9 cellular contexts compared by ENCODE assay signal in genomic region chr7:140696024-140696678, GRCh38. TPM values are rescaled to one million over a fixed set of nuclear protein-coding genes. Genes with fewer than 3 reads are reported as not detected.
A peak's percentile ranks its signal among the peaks of the same experiment; 100 is the strongest.
DNase-seq lines count a peak whose midpoint lies in the region; ATAC-seq, FAIRE-seq and TF ChIP-seq lines count a peak whose summit lies in the region.
"Had no signal": no experiment of that assay in that cellular context is flagged by ENCODE, and none has a peak within 500 bp of the region (broad histone marks: within the 10 kb centered on the region; RNA-seq: fewer than 3 reads in every experiment).

No MANE protein-coding gene starts in this region.

- no peaks in the 10 kb centered on the region for H3K9me3 ChIP-seq in OCI-LY7 (ENCODE audit: low read length)
- no peaks in the 10 kb centered on the region for H3K9me3 ChIP-seq in neutrophil

- POLR2A ChIA-PET in OCI-LY7 (lab: Charles Lee) = interaction anchor here (0.6 to 1.8 kb wide), 9 partner anchors 10 to 1608 kb away, joined by 3 to 10 read pairs (median 6); partner anchors contain the start of genes ADCK2 and BRAF

- peaks cover 38% of the 10 kb centered on the region for H3K79me2 ChIP-seq in OCI-LY7 (ENCODE audit: insufficient read depth, low read depth, low read length)

- FAIRE-seq in frontal cortex (lab: Jason Lieb, UNC) = no peak
- FAIRE-seq: endometrium had no signal

- no peaks in the 10 kb centered on the region for H3K27me3 ChIP-seq in neutrophil

- CTCF ChIA-PET in OCI-LY7 (lab: Charles Lee; ENCODE audit: unreplicated experiment) = interaction anchor here (0.6 to 1.0 kb wide), 2 partner anchors 10 to 79 kb away, joined by 3 to 5 read pairs; no protein-coding TSS in a partner anchor

- BruUV-seq in OCI-LY7 (replicated peaks; lab: Mats Ljungman, UMichigan) = TSS peak; percentile 77

- peaks cover 5% of the 10 kb centered on the region; the same call in 1 of the 2 replicates for H4K20me1 ChIP-seq in OCI-LY7 (ENCODE audit: insufficient read depth, low read length)

- peak; percentile 92 for ATAC-seq in HG02571 (IDR thresholded peaks at IDR 0.05; ENCODE audit: unreplicated experiment)

- TF ChIP-seq CTCF in OCI-LY7 (conservative IDR thresholded peaks at IDR 0.05; ENCODE audit: low read length) = no peak
- no peak for TF ChIP-seq CTCF in neutrophil (IDR thresholded peaks at IDR 0.05)

- H3K9me2 ChIP-seq in OCI-LY7 (ENCODE audit: insufficient read depth, low read length) = no peaks in the 10 kb centered on the region

- intact Hi-C loops in OCI-LY7 (cut with micrococcal nuclease; ENCODE audit: unreplicated experiment) = loop anchor here (1.0 to 5.0 kb wide), 4 partner anchors 22 to 1041 kb away; partner anchors contain the start of genes BRAF, MRPS33 and SSBP1

- peak overlapping the region; percentile 66 for H3K27ac ChIP-seq in OCI-LY7 (ENCODE audit: low read depth, low read length, poor library complexity, severe bottlenecking)
- H3K27ac ChIP-seq in neutrophil = peak overlapping the region; percentile 70
- H3K27ac ChIP-seq in substantia nigra (ENCODE audit: low read depth, low read length, poor library complexity, severe bottlenecking) = peak overlapping the region; percentile 93

- DNase-seq in DMS 273 (lab: John Stamatoyannopoulos, UW; ENCODE audit: unreplicated experiment) (peak; percentile 99), OCI-LY7 (ENCODE audit: low spot score) (peak; percentile 91), frontal cortex (ENCODE audit: low spot score in 2 of 2) (peak; percentile 88 to 96), substantia nigra (lab: John Stamatoyannopoulos, UW) (peak in 18 of 49 donors; percentile 27 to 98 (median 93)), mesenteric fat pad (ENCODE audit: low spot score) (no peak)
- peak; percentile 98 for DNase-seq in activated effector memory CD4-positive, alpha-beta T cell treated with anti-CD3 and anti-CD28 coated beads, Interleukin-2, amount 50 U/mL, for 16 hours

- H3K4me3 ChIP-seq in OCI-LY7 (ENCODE audit: low read depth, low read length, poor library complexity, severe bottlenecking) = peak overlapping the region; percentile 77
- peak overlapping the region; percentile 73 to 90 for H3K4me3 ChIP-seq in neutrophil (ENCODE audit: low read depth in 1 of 2, low read length in 1 of 2)

- H2AFZ ChIP-seq in OCI-LY7 (ENCODE audit: low read length) = peak overlapping the region; percentile 62

- peaks cover 21% of the 10 kb centered on the region for H3K4me1 ChIP-seq in OCI-LY7 (ENCODE audit: insufficient read depth, low read length, poor library complexity, severe bottlenecking)
- peaks cover 23% of the 10 kb centered on the region in 2 experiments for H3K4me1 ChIP-seq in neutrophil (ENCODE audit: control insufficient read depth in 1 of 2, insufficient read depth in 1 of 2, low read depth in 1 of 2, low read length in 1 of 2)

- peak overlapping the region; percentile 89 for H3K4me2 ChIP-seq in OCI-LY7 (ENCODE audit: low read length)

- H3K36me3 ChIP-seq in OCI-LY7 (ENCODE audit: insufficient read depth, low read length) = peaks cover 71% of the 10 kb centered on the region
- no peaks in the 10 kb centered on the region for H3K36me3 ChIP-seq in neutrophil

RNA-seq across cellular contexts. Expression of gene NDUFB2, which starts 0.4 kb away (rescaled TPM):
- 139 and 158 TPM in 2 replicates for total RNA-seq in OCI-LY7 (2014; rRNA removed; shearing (Covaris generic))
- total RNA-seq in OCI-LY7 (2022) (87.3 and 114 TPM in 2 replicates), frontal cortex (34.6 TPM), mesenteric fat pad (202 TPM)

RNA-seq across cellular contexts. Expression of gene ADCK2, which starts 23.4 kb away (rescaled TPM):
- 56.9 and 60.2 TPM in 2 replicates for total RNA-seq in OCI-LY7 (2014; rRNA removed; shearing (Covaris generic))
- total RNA-seq in OCI-LY7 (2022) (41.1 and 45.8 TPM in 2 replicates), frontal cortex (48.9 TPM), mesenteric fat pad (13.3 TPM)

RNA-seq across cellular contexts. Expression of gene DENND2A, which starts 55.5 kb away (rescaled TPM):
- 0.35 and 0.59 TPM in 2 replicates for total RNA-seq in OCI-LY7 (2014; rRNA removed; shearing (Covaris generic))
- 0.13 TPM in 1 of 2 replicates, not detected in the other for total RNA-seq in OCI-LY7 (2022)
- 25.7 TPM for total RNA-seq in frontal cortex
- 24.6 TPM for total RNA-seq in mesenteric fat pad

Comparison
In these comparisons a context has a peak if more than half of its experiments do, and no peak if none do; other contexts are left out.
1. RNA of gene DENND2A, which starts 55.5 kb away (total RNA-seq): 25.7 TPM in frontal cortex (single experiment) and 24.6 TPM in mesenteric fat pad (single experiment); 0.13 to 0.59 TPM in OCI-LY7; every median in the first group is over 10 times any median in the second.
2. Peak in every context shown above with its lines, with median percentiles within 50 percentile points of each other: H3K27ac ChIP-seq.